Comparison of ENCODE assay signal across 11 cellular contexts in the genomic region with DNA sequence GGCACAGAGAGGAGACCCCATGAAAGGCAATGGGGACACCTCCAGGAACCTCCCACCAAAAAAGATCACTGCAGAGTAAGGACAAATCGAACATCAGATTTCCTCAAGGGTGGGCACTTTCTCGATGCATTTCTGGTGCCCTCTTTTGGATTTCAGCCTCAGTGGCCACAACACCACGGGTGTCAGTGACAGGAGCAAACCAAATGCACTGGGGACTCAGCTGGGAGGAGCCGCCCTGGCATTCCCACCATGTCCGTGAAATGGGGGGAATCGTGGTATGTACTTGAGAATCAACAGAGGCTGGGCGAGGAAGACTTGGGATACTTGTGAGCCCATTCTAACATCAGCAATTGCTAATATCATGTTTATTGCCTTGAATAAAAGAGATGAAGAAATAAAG. TPM values are rescaled to one million over a fixed set of nuclear protein-coding genes. Genes with fewer than 3 reads are reported as not detected.
DNase-seq lines count a peak whose midpoint lies in the region; ATAC-seq and TF ChIP-seq lines count a peak whose summit lies in the region.
"Had no signal": no experiment of that assay in that cellular context is flagged by ENCODE, and none has a peak within 500 bp of the region (broad histone marks: within the 10 kb centered on the region; RNA-seq: fewer than 3 reads in every experiment).

No MANE protein-coding gene starts in this region.

- no peaks in the 10 kb centered on the region for H3K4me1 Mint-ChIP-seq in endodermal cell

- no peaks in the 10 kb centered on the region for H3K36me3 Mint-ChIP-seq in endodermal cell (ENCODE audit: low read depth)

- H3K4me3 Mint-ChIP-seq in endodermal cell = no peak overlapping the region

- ATAC-seq in HG03108 (IDR thresholded peaks at IDR 0.05; ENCODE audit: unreplicated experiment) = no peak

- peak; percentile 53 for DNase-seq in activated T-cell treated with anti-CD3 and anti-CD28 coated beads, Interleukin-2, amount 50 U/mL, for 1 hour
- no peak for DNase-seq in activated T-cell treated with anti-CD3 and anti-CD28 coated beads for 4 hours
- DNase-seq in endodermal cell = peak; percentile 18
- DNase-seq in NCI-H446 treated with DMSO at 0.1 percent for 48 hours (lab: John Stamatoyannopoulos, UW) = no peak
- no peak for DNase-seq in cerebellar nuclear complex (lab: John Stamatoyannopoulos, UW)
- DNase-seq: erythroblast, NCI-H2107 had no signal

- TF ChIP-seq CTCF in VCaP (conservative IDR thresholded peaks at IDR 0.05) (no peak), endodermal cell (conservative IDR thresholded peaks at IDR 0.05) (no peak)

- H3K9me3 Mint-ChIP-seq in endodermal cell = peaks cover 3% of the 10 kb centered on the region

- no peaks in the 10 kb centered on the region for H3K27me3 Mint-ChIP-seq in endodermal cell (ENCODE audit: insufficient read depth)

- H3K27me3 ChIP-seq in endodermal cell (ENCODE audit: control insufficient read depth, insufficient read depth, low read length, poor library complexity, severe bottlenecking) (no peaks in the 10 kb centered on the region), subcutaneous abdominal adipose tissue (ENCODE audit: control insufficient read depth in 5 of 5, insufficient read depth in 4 of 5, low read length in 5 of 5) (peaks cover 0 to 3% (median 0%) of the 10 kb centered on the region in 5 donors)
- H3K27me3 ChIP-seq: ovary had no signal

- H3K9me3 ChIP-seq in endodermal cell (ENCODE audit: control insufficient read depth, low read length) (no peaks in the 10 kb centered on the region), subcutaneous abdominal adipose tissue (ENCODE audit: control insufficient read depth in 5 of 5, low read length in 5 of 5) (peaks cover 0 to 9% (median 8%) of the 10 kb centered on the region in 5 donors)
- H3K9me3 ChIP-seq: ovary had no signal

- H3K4me1 ChIP-seq in endodermal cell (ENCODE audit: control insufficient read depth, insufficient read depth, low read length) = no peaks in the 10 kb centered on the region
- H3K4me1 ChIP-seq in subcutaneous abdominal adipose tissue (ENCODE audit: control insufficient read depth in 5 of 5, insufficient read depth in 5 of 5, low read length in 5 of 5) = peaks cover 6 to 41% (median 24%) of the 10 kb centered on the region in 5 donors

- no peak overlapping the region for H3K27ac Mint-ChIP-seq in endodermal cell

- 71 to 93% methylated on average over 3 to 7 of the region's 7 CpGs for WGBS in endodermal cell (ENCODE audit: insufficient coverage in 1 of 2, insufficient read length in 1 of 2), 2 experiments

- no peaks in the 10 kb centered on the region for H3K36me3 ChIP-seq in endodermal cell (ENCODE audit: control insufficient read depth, insufficient read depth, low read length)
- no peaks in the 10 kb centered on the region for H3K36me3 ChIP-seq in subcutaneous abdominal adipose tissue (ENCODE audit: control insufficient read depth in 5 of 5, insufficient read depth in 5 of 5, low read length in 5 of 5)
- H3K36me3 ChIP-seq: ovary had no signal

- H3K4me3 ChIP-seq in endodermal cell (ENCODE audit: low read length) (no peak overlapping the region), subcutaneous abdominal adipose tissue (ENCODE audit: low read depth in 1 of 5, low read length in 5 of 5) (no peak overlapping the region)
- H3K4me3 ChIP-seq: ovary had no signal

- H3K9ac ChIP-seq in endodermal cell (ENCODE audit: extremely low read depth, low read length, poor library complexity, severe bottlenecking) = no peak overlapping the region
- no peak overlapping the region for H3K9ac ChIP-seq in subcutaneous abdominal adipose tissue (ENCODE audit: low read length in 5 of 5)

- peak overlapping the region; percentile 97; the same call in 1 of the 2 replicates for H3K27ac ChIP-seq in VCaP
- no peak overlapping the region for H3K27ac ChIP-seq in endodermal cell (ENCODE audit: low read depth, low read length)
- peak overlapping the region; percentile 35 for H3K27ac ChIP-seq in subcutaneous abdominal adipose tissue (ENCODE audit: low read depth, low read length)
- H3K27ac ChIP-seq: ovary had no signal

RNA-seq across cellular contexts. Expression of a gene that starts 16.3 kb away (rescaled TPM):
- total RNA-seq in endodermal cell = not detected
- polyA plus RNA-seq in endodermal cell (2013, experiment 1 of 2) = not detected
- not detected for polyA plus RNA-seq in endodermal cell (2013, experiment 2 of 2)
- total RNA-seq: ovary had no signal

RNA-seq across cellular contexts. Expression of a gene that starts 36.6 kb away (rescaled TPM):
- total RNA-seq in endodermal cell = 100 to 1,000 TPM; 112 to 170 TPM
- 51.6 TPM for polyA plus RNA-seq in endodermal cell (2013, experiment 1 of 2)
- 36.3 TPM for polyA plus RNA-seq in endodermal cell (2013, experiment 2 of 2)

RNA-seq across cellular contexts. Expression of a gene that starts 56.5 kb away (rescaled TPM):
- total RNA-seq in endodermal cell = 100 to 1,000 TPM; 111 to 121 TPM
- polyA plus RNA-seq in endodermal cell (2013, experiment 1 of 2) = 120 TPM
- polyA plus RNA-seq in endodermal cell (2013, experiment 2 of 2) = 121 TPM

RNA-seq across cellular contexts. Expression of a gene that starts 57.7 kb away (rescaled TPM):
- 10 to 100 TPM; 24.0 to 29.6 TPM for total RNA-seq in endodermal cell
- 36.6 TPM for polyA plus RNA-seq in endodermal cell (2013, experiment 1 of 2)
- 27.4 TPM for polyA plus RNA-seq in endodermal cell (2013, experiment 2 of 2)

Comparison
In these comparisons a context has a peak if more than half of its experiments do, and no peak if none do; other contexts are left out.
1. DNase-seq: peak in activated T-cell treated with anti-CD3 and anti-CD28 coated beads, Interleukin-2, amount 50 U/mL, for 1 hour (single experiment) and endodermal cell (single experiment); none in activated T-cell treated with anti-CD3 and anti-CD28 coated beads for 4 hours (single experiment), NCI-H446 treated with DMSO at 0.1 percent for 48 hours (single experiment) and cerebellar nuclear complex (0 of 2).